In genomic region chr12:43278268-43278832, GRCh38 we compare ENCODE assay signal across 11 cellular contexts.
DNase-seq lines count a peak whose midpoint lies in the region; ATAC-seq, FAIRE-seq and TF ChIP-seq lines count a peak whose summit lies in the region.
"Had no signal": no experiment of that assay in that cellular context is flagged by ENCODE, and none has a peak within 500 bp of the region (broad histone marks: within the 10 kb centered on the region; RNA-seq: fewer than 3 reads in every experiment).

No MANE protein-coding gene starts in this region.

- WGBS in small intestine, 3 donors: 16 to 53% (median 32%) methylated on average over 5 of the region's 5 CpGs
- WGBS in pancreas, 2 donors: 42 to 57% methylated on average over 5 of the region's 5 CpGs

- DNase-seq in DMS53 (lab: John Stamatoyannopoulos, UW) (peak; percentile 24), DMS53 treated with DMSO at 0.1 percent for 48 hours (lab: John Stamatoyannopoulos, UW; ENCODE audit: unreplicated experiment) (no peak), HT-29 (ENCODE audit: low spot score) (peak; percentile 69), small intestine (peak; percentile 64), AML-193 (lab: John Stamatoyannopoulos, UW) (no peak), retina (no peak), pancreas (no peak)
- DNase-seq: 8988T; activated T-cell treated with anti-CD3 and anti-CD28 coated beads, Interleukin-2, amount 50 U/mL, for 72 hours had no signal

- intact Hi-C loops in pancreas (cut with DNase I): no loop called here

- H3K27ac ChIP-seq in small intestine (ENCODE audit: low read depth in 1 of 2, low read length in 1 of 2) (no peak overlapping the region), pancreas (no peak overlapping the region)
- H3K27ac ChIP-seq: SJSA1 had no signal

- no peaks in the 10 kb centered on the region for H3K27me3 ChIP-seq in small intestine (ENCODE audit: control insufficient read depth in 2 of 2, insufficient read depth in 2 of 2, low read length in 2 of 2)
- no peaks in the 10 kb centered on the region for H3K27me3 ChIP-seq in pancreas
- H3K27me3 ChIP-seq: SJSA1 had no signal

- H3K4me3 ChIP-seq in small intestine (ENCODE audit: low read depth in 1 of 2, low read length in 2 of 2): no peak overlapping the region
- H3K4me3 ChIP-seq in pancreas: no peak overlapping the region
- H3K4me3 ChIP-seq: SJSA1 had no signal

- H3K36me3 ChIP-seq in small intestine (ENCODE audit: control insufficient read depth in 2 of 2, insufficient read depth in 2 of 2, low read length in 2 of 2) (no peaks in the 10 kb centered on the region), pancreas (no peaks in the 10 kb centered on the region)
- H3K36me3 ChIP-seq: SJSA1 had no signal

- ATAC-seq in HG02763 (IDR thresholded peaks at IDR 0.05; ENCODE audit: unreplicated experiment) (peak; percentile 93), pancreas (no peak)
- ATAC-seq: activated T-cell treated with anti-CD3 and anti-CD28 coated beads, Interleukin-2, amount 50 U/mL, for 72 hours had no signal

- FAIRE-seq in small intestine (lab: Jason Lieb, UNC): no peak
- no peak for FAIRE-seq in pancreas (lab: Jason Lieb, UNC)

- TF ChIP-seq CTCF in pancreas (IDR thresholded peaks at IDR 0.05): no peak

- peaks cover 0 to 5% of the 10 kb centered on the region in 2 donors for H3K4me1 ChIP-seq in small intestine (ENCODE audit: control insufficient read depth in 2 of 2, insufficient read depth in 1 of 2, low read depth in 1 of 2, low read length in 1 of 2)
- no peaks in the 10 kb centered on the region for H3K4me1 ChIP-seq in pancreas
- H3K4me1 ChIP-seq: SJSA1 had no signal

- no peaks in the 10 kb centered on the region for H3K9me3 ChIP-seq in small intestine (ENCODE audit: control insufficient read depth, low read depth)
- H3K9me3 ChIP-seq in pancreas: no peaks in the 10 kb centered on the region
- H3K9me3 ChIP-seq: SJSA1 had no signal

Comparison
In these comparisons a context has a peak if more than half of its experiments do, and no peak if none do; other contexts are left out.
1. DNase-seq: peak in DMS53 (single experiment), HT-29 (single experiment) and small intestine (single experiment); none in DMS53 treated with DMSO at 0.1 percent for 48 hours (single experiment), AML-193 (0 of 2), retina (single experiment) and pancreas (0 of 6).